8 cellular contexts compared by ENCODE assay signal in genomic region chr5:141969783-141970741, GRCh38. TPM values are rescaled to one million over a fixed set of nuclear protein-coding genes. Genes with fewer than 3 reads are reported as not detected.
DNase-seq lines count a peak whose midpoint lies in the region; ATAC-seq, FAIRE-seq and TF ChIP-seq lines count a peak whose summit lies in the region.

No MANE protein-coding gene starts in this region.

- intact Hi-C loops in MCF 10A (cut with micrococcal nuclease), result loop anchor here (1.0 to 10.0 kb wide), 3 partner anchors 45 to 277 kb away; no protein-coding TSS in a partner anchor

- ATAC-seq in activated T-cell treated with anti-CD3 and anti-CD28 coated beads, Interleukin-2, amount 50 U/mL, for 4 hours, result no peak
- ATAC-seq in HG02763 (IDR thresholded peaks at IDR 0.05; ENCODE audit: unreplicated experiment) (peak; percentile 51), memory B cell (ENCODE audit: low read depth) (peak; percentile 32)

- no TSS peak for BruUV-seq in MCF 10A (replicated peaks; lab: Mats Ljungman, UMichigan)

- no peak for DNase-seq in activated T-cell treated with anti-CD3 and anti-CD28 coated beads, Interleukin-2, amount 50 U/mL, for 4 hours
- no peak for DNase-seq in activated T-cell treated with anti-CD3 and anti-CD28 coated beads, Interleukin-2, amount 50 U/mL, for 48 hours
- DNase-seq in NCI-H69 (lab: John Stamatoyannopoulos, UW) (peak; percentile 13), MCF 10A (ENCODE audit: unreplicated experiment) (peak; percentile 42), memory B cell (ENCODE audit: low spot score in 2 of 2) (peak in 1 of 2 donors; percentile 20), HTR-8/SVneo (ENCODE audit: insufficient read length, low spot score) (no peak), HuH-7.5 (ENCODE audit: low spot score) (no peak)

- H3K36me3 Mint-ChIP-seq in activated T-cell treated with anti-CD3 and anti-CD28 coated beads, Interleukin-2, amount 50 U/mL, for 4 hours (ENCODE audit: insufficient read depth), result peaks cover 15% of the 10 kb centered on the region
- H3K36me3 Mint-ChIP-seq in MCF 10A (ENCODE audit: insufficient read depth, unreplicated experiment) (peaks cover 52% of the 10 kb centered on the region), memory B cell (peaks cover 9% of the 10 kb centered on the region)

- no peaks in the 10 kb centered on the region for H3K27me3 Mint-ChIP-seq in activated T-cell treated with anti-CD3 and anti-CD28 coated beads, Interleukin-2, amount 50 U/mL, for 4 hours (ENCODE audit: low read depth)
- H3K27me3 Mint-ChIP-seq in MCF 10A (ENCODE audit: insufficient read depth, unreplicated experiment) (no peaks in the 10 kb centered on the region), memory B cell (no peaks in the 10 kb centered on the region)

- TF ChIP-seq CTCF in MCF 10A (IDR thresholded peaks at IDR 0.05; ENCODE audit: unreplicated experiment), result no peak

- H3K4me1 Mint-ChIP-seq in activated T-cell treated with anti-CD3 and anti-CD28 coated beads, Interleukin-2, amount 50 U/mL, for 4 hours (ENCODE audit: low read depth), result peaks cover 42% of the 10 kb centered on the region
- H3K4me1 Mint-ChIP-seq in MCF 10A (ENCODE audit: insufficient read depth, unreplicated experiment) (peaks cover 27% of the 10 kb centered on the region), memory B cell (peaks cover 38% of the 10 kb centered on the region)

- H3K4me3 Mint-ChIP-seq in activated T-cell treated with anti-CD3 and anti-CD28 coated beads, Interleukin-2, amount 50 U/mL, for 4 hours, result peak overlapping the region; percentile 93
- H3K4me3 Mint-ChIP-seq in MCF 10A (ENCODE audit: unreplicated experiment) (peak overlapping the region; percentile 88), memory B cell (peak overlapping the region; percentile 91)

- peak overlapping the region; percentile 99 for H3K27ac Mint-ChIP-seq in MCF 10A (ENCODE audit: low read depth, unreplicated experiment)
- peak overlapping the region; percentile 96 for H3K27ac Mint-ChIP-seq in memory B cell

- CTCF ChIA-PET in MCF 10A (lab: Yijun Ruan, JAX), result interaction anchor here (0.6 to 18.0 kb wide), 42 partner anchors 9 to 1775 kb away, joined by 3 to 395 read pairs (median 6); partner anchors contain the start of genes DELE1, EIF4EBP3, GNPDA1 and PCDH1

- H3K9me3 Mint-ChIP-seq in activated T-cell treated with anti-CD3 and anti-CD28 coated beads, Interleukin-2, amount 50 U/mL, for 4 hours, result no peaks in the 10 kb centered on the region
- H3K9me3 Mint-ChIP-seq in MCF 10A (ENCODE audit: unreplicated experiment), result no peaks in the 10 kb centered on the region
- no peaks in the 10 kb centered on the region for H3K9me3 Mint-ChIP-seq in memory B cell

- POLR2A ChIA-PET in MCF 10A (lab: Yijun Ruan, JAX), result interaction anchor here (0.6 to 3.9 kb wide), 49 partner anchors 8 to 1423 kb away, joined by 3 to 57 read pairs (median 5); partner anchors contain the start of genes ARAP3, DELE1, DIAPH1 and EIF4EBP3

- FAIRE-seq in HTR-8/SVneo (lab: Jason Lieb, UNC), result no peak

RNA-seq across cellular contexts. Expression of gene RNF14, which starts 1.2 kb away (rescaled TPM):
- 10 to 100 TPM; 33.9 to 37.9 (median 35.2) TPM for total RNA-seq in activated T-cell treated with anti-CD3 and anti-CD28 coated beads, Interleukin-2, amount 50 U/mL, for 4 hours
- 78.0 and 81.3 TPM in 2 replicates for total RNA-seq in MCF 10A (2022)

RNA-seq across cellular contexts. Expression of gene PCDH12, which starts 12.1 kb away (rescaled TPM):
- under 1 TPM; 0.13 to 0.65 (median 0.24) TPM for total RNA-seq in activated T-cell treated with anti-CD3 and anti-CD28 coated beads, Interleukin-2, amount 50 U/mL, for 4 hours
- 0.07 TPM in 1 of 2 replicates, not detected in the other for total RNA-seq in MCF 10A (2022)

RNA-seq across cellular contexts. Expression of gene GNPDA1, which starts 42.8 kb away (rescaled TPM):
- total RNA-seq in activated T-cell treated with anti-CD3 and anti-CD28 coated beads, Interleukin-2, amount 50 U/mL, for 4 hours, result 100 to 1,000 TPM; 147 to 196 (median 149) TPM
- total RNA-seq in MCF 10A (2022), result 36.1 and 60.9 TPM in 2 replicates

RNA-seq across cellular contexts. Expression of gene DELE1, which starts 46.4 kb away (rescaled TPM):
- 10 to 100 TPM; 40.3 to 59.8 (median 49.8) TPM for total RNA-seq in activated T-cell treated with anti-CD3 and anti-CD28 coated beads, Interleukin-2, amount 50 U/mL, for 4 hours
- 88.1 and 91.3 TPM in 2 replicates for total RNA-seq in MCF 10A (2022)

Comparison
In these comparisons a context has a peak if more than half of its experiments do, and no peak if none do; other contexts are left out.
1. ATAC-seq: peak in HG02763 (single experiment) and memory B cell (single experiment); none in activated T-cell treated with anti-CD3 and anti-CD28 coated beads, Interleukin-2, amount 50 U/mL, for 4 hours (0 of 2).
2. DNase-seq: peak in NCI-H69 (single experiment) and MCF 10A (single experiment); none in activated T-cell treated with anti-CD3 and anti-CD28 coated beads, Interleukin-2, amount 50 U/mL, for 4 hours (single experiment), activated T-cell treated with anti-CD3 and anti-CD28 coated beads, Interleukin-2, amount 50 U/mL, for 48 hours (0 of 2), HTR-8/SVneo (single experiment) and HuH-7.5 (single experiment).
3. Peak in every context shown above with its lines, with median percentiles within 50 percentile points of each other: H3K4me3 Mint-ChIP-seq.